Comparison of ENCODE assay signal across 11 cellular contexts in the genomic region with DNA sequence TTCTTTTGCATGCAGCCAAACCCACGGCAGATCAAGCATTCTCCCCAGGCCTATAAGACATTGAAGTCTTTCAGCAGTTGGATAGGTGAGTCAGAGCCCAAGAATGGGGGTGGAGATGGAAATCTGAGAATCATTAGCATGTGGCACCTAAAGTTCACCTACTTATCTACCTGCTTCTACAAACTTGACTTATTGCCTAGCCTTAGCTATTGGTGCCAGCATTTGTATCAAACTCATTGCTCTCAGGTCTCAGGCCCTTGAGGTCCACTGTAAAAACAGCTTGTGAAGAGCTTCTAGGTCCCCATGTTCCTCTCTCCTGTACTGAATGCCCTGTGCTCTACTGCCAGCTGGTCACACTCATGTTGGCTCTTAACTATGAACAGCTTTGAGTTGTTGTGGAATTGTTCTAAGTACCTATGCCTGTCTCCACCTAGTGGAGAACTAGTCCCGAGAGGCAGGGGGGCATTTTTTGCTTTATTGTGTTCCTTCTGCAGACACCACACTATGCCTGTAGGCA.
DNase-seq lines count a peak whose midpoint lies in the region; FAIRE-seq and TF ChIP-seq lines count a peak whose summit lies in the region.
"Had no signal": no experiment of that assay in that cellular context is flagged by ENCODE, and none has a peak within 500 bp of the region (broad histone marks: within the 10 kb centered on the region; RNA-seq: fewer than 3 reads in every experiment).

No MANE protein-coding gene starts in this region.

- 0 out of 2 replicates have a peak, but pooled peaks have one; percentile 19 for TF ChIP-seq CTCF in HEK293 (tag by site-specific recombination; IDR thresholded peaks at IDR 0.05)
- TF ChIP-seq CTCF in lower leg skin (IDR thresholded peaks at IDR 0.05): no peak

- intact Hi-C loops in lower leg skin (cut with DNase I; ENCODE audit: low total_unique reads): no loop called here
- intact Hi-C loops in activated T-helper 2 cell treated with anti-CD3 and anti-CD28 coated beads, Interferon-gamma antibody, Interleukin-2, Interleukin-4, amounts not matched to agents 10 μg/mL and 5 μg/mL and 100 μg/mL, durations not matched to agents 14 hours and 24 hours and 36 hours (cut with micrococcal nuclease): no loop called here

- 38 to 41% methylated on average over 2 of the region's 2 CpGs for WGBS in lower leg skin, 2 donors

- H3K36me3 Mint-ChIP-seq in activated T-helper 2 cell treated with anti-CD3 and anti-CD28 coated beads, Interferon-gamma antibody, Interleukin-2, Interleukin-4, amounts not matched to agents 10 μg/mL and 5 μg/mL and 100 μg/mL, durations not matched to agents 14 hours and 24 hours and 36 hours (ENCODE audit: low read depth): no peaks in the 10 kb centered on the region
- H3K36me3 Mint-ChIP-seq in activated T-cell treated with anti-CD3 and anti-CD28 coated beads, Interleukin-2, amount 50 U/mL, for 24 hours (ENCODE audit: low read depth): no peaks in the 10 kb centered on the region
- H3K36me3 Mint-ChIP-seq: naive thymus-derived CD8-positive, alpha-beta T cell had no signal

- FAIRE-seq in GM19239 (lab: Jason Lieb, UNC): no peak

- no peaks in the 10 kb centered on the region for H3K9me3 Mint-ChIP-seq in activated T-helper 2 cell treated with anti-CD3 and anti-CD28 coated beads, Interferon-gamma antibody, Interleukin-2, Interleukin-4, amounts not matched to agents 10 μg/mL and 5 μg/mL and 100 μg/mL, durations not matched to agents 14 hours and 24 hours and 36 hours
- no peaks in the 10 kb centered on the region for H3K9me3 Mint-ChIP-seq in activated T-cell treated with anti-CD3 and anti-CD28 coated beads, Interleukin-2, amount 50 U/mL, for 24 hours

- no peak overlapping the region for H3K27ac Mint-ChIP-seq in activated T-helper 2 cell treated with anti-CD3 and anti-CD28 coated beads, Interferon-gamma antibody, Interleukin-2, Interleukin-4, amounts not matched to agents 10 μg/mL and 5 μg/mL and 100 μg/mL, durations not matched to agents 14 hours and 24 hours and 36 hours
- no peak overlapping the region for H3K27ac Mint-ChIP-seq in activated T-cell treated with anti-CD3 and anti-CD28 coated beads, Interleukin-2, amount 50 U/mL, for 24 hours
- H3K27ac Mint-ChIP-seq: activated CD4-positive, alpha-beta T cell treated with anti-CD3 and anti-CD28 coated beads for 36 hours; naive thymus-derived CD8-positive, alpha-beta T cell had no signal

- peaks cover 4% of the 10 kb centered on the region for H3K27me3 Mint-ChIP-seq in activated T-helper 2 cell treated with anti-CD3 and anti-CD28 coated beads, Interferon-gamma antibody, Interleukin-2, Interleukin-4, amounts not matched to agents 10 μg/mL and 5 μg/mL and 100 μg/mL, durations not matched to agents 14 hours and 24 hours and 36 hours (ENCODE audit: low read depth)
- H3K27me3 Mint-ChIP-seq in activated T-cell treated with anti-CD3 and anti-CD28 coated beads, Interleukin-2, amount 50 U/mL, for 24 hours: no peaks in the 10 kb centered on the region

- no peaks in the 10 kb centered on the region for H3K4me1 Mint-ChIP-seq in activated T-helper 2 cell treated with anti-CD3 and anti-CD28 coated beads, Interferon-gamma antibody, Interleukin-2, Interleukin-4, amounts not matched to agents 10 μg/mL and 5 μg/mL and 100 μg/mL, durations not matched to agents 14 hours and 24 hours and 36 hours (ENCODE audit: low read depth)
- H3K4me1 Mint-ChIP-seq in activated T-cell treated with anti-CD3 and anti-CD28 coated beads, Interleukin-2, amount 50 U/mL, for 24 hours (ENCODE audit: low read depth): no peaks in the 10 kb centered on the region
- H3K4me1 Mint-ChIP-seq: activated CD4-positive, alpha-beta T cell treated with anti-CD3 and anti-CD28 coated beads for 36 hours; naive thymus-derived CD8-positive, alpha-beta T cell had no signal

- no peaks in the 10 kb centered on the region for H3K36me3 ChIP-seq in HEK293 (ENCODE audit: control insufficient read depth in 2 of 2, insufficient read depth in 1 of 2, low read length in 2 of 2)

- CTCF ChIA-PET in HEK293 (lab: Yijun Ruan, JAX): interaction anchor here (0.6 to 2.3 kb wide), 22 partner anchors 8 to 1346 kb away, joined by 3 to 24 read pairs (median 4); no protein-coding TSS in a partner anchor

- H3K27ac ChIP-seq in HEK293 (ENCODE audit: extremely low read depth, low read depth, low read length): no peak overlapping the region

- H3K4me3 Mint-ChIP-seq in activated T-helper 2 cell treated with anti-CD3 and anti-CD28 coated beads, Interferon-gamma antibody, Interleukin-2, Interleukin-4, amounts not matched to agents 10 μg/mL and 5 μg/mL and 100 μg/mL, durations not matched to agents 14 hours and 24 hours and 36 hours (ENCODE audit: low read depth): no peak overlapping the region
- H3K4me3 Mint-ChIP-seq in activated T-cell treated with anti-CD3 and anti-CD28 coated beads, Interleukin-2, amount 50 U/mL, for 24 hours: no peak overlapping the region
- H3K4me3 Mint-ChIP-seq: activated CD4-positive, alpha-beta T cell treated with anti-CD3 and anti-CD28 coated beads for 36 hours; naive thymus-derived CD8-positive, alpha-beta T cell had no signal

- TF ChIP-seq POLR2A in lower leg skin (IDR thresholded peaks at IDR 0.05): no peak

- H3K4me3 ChIP-seq in HEK293 (ENCODE audit: low read depth, low read length): no peak overlapping the region
- no peak overlapping the region for H3K4me3 ChIP-seq in lower leg skin (ENCODE audit: low read depth, poor library complexity, severe bottlenecking)

- H3K9me3 ChIP-seq in HEK293 (ENCODE audit: control insufficient read depth, insufficient read depth, low read depth, low read length): no peaks in the 10 kb centered on the region

- DNase-seq in DMS53 (lab: John Stamatoyannopoulos, UW): peak; percentile 75
- DNase-seq in RPMI8226: peak; percentile 11
- peak; percentile 63 for DNase-seq in islet precursor cell
- DNase-seq in lower leg skin (ENCODE audit: low spot score in 2 of 2): no peak
- no peak for DNase-seq in GM19239 (ENCODE audit: insufficient read length, low spot score)
- DNase-seq in activated T-helper 2 cell treated with anti-CD3 and anti-CD28 coated beads, Interferon-gamma antibody, Interleukin-2, Interleukin-4, amounts not matched to agents 10 μg/mL and 5 μg/mL and 100 μg/mL, durations not matched to agents 14 hours and 24 hours and 36 hours (ENCODE audit: low spot score): no peak
- DNase-seq in activated T-cell treated with anti-CD3 and anti-CD28 coated beads, Interleukin-2, amount 50 U/mL, for 24 hours: no peak
- DNase-seq: activated CD4-positive, alpha-beta T cell treated with anti-CD3 and anti-CD28 coated beads for 36 hours; naive thymus-derived CD8-positive, alpha-beta T cell; NCI-H1092 had no signal

- no peaks in the 10 kb centered on the region; the same call in 1 of the 2 replicates for H3K4me1 ChIP-seq in HEK293 (ENCODE audit: control insufficient read depth, insufficient read depth, low read length)

- POLR2A ChIA-PET in HEK293 (lab: Yijun Ruan, JAX): no interaction called here

TF ChIP-seq in HEK293, 187 proteins besides CTCF, POLR2A, EP300 and RAD21:
- no peak for TF ChIP-seq ZNF37A (tag by site-specific recombination; IDR thresholded peaks at IDR 0.05)
- TF ChIP-seq MEIS1 (CRISPR knock-in tag; IDR thresholded peaks at IDR 0.05; ENCODE audit: borderline replicate concordance): no peak
- TF ChIP-seq, protein P1, sequence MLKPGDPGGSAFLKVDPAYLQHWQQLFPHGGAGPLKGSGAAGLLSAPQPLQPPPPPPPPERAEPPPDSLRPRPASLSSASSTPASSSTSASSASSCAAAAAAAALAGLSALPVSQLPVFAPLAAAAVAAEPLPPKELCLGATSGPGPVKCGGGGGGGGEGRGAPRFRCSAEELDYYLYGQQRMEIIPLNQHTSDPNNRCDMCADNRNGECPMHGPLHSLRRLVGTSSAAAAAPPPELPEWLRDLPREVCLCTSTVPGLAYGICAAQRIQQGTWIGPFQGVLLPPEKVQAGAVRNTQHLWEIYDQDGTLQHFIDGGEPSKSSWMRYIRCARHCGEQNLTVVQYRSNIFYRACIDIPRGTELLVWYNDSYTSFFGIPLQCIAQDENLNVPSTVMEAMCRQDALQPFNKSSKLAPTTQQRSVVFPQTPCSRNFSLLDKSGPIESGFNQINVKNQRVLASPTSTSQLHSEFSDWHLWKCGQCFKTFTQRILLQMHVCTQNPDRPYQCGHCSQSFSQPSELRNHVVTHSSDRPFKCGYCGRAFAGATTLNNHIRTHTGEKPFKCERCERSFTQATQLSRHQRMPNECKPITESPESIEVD (tag by site-specific recombination; IDR thresholded peaks at IDR 0.05): no peak
- no peak for TF ChIP-seq ZNF529 (tag by site-specific recombination; IDR thresholded peaks at IDR 0.05; ENCODE audit: insufficient replicate concordance)
- TF ChIP-seq ZNF623 (tag by site-specific recombination; IDR thresholded peaks at IDR 0.05): no peak
- TF ChIP-seq, protein P2, sequence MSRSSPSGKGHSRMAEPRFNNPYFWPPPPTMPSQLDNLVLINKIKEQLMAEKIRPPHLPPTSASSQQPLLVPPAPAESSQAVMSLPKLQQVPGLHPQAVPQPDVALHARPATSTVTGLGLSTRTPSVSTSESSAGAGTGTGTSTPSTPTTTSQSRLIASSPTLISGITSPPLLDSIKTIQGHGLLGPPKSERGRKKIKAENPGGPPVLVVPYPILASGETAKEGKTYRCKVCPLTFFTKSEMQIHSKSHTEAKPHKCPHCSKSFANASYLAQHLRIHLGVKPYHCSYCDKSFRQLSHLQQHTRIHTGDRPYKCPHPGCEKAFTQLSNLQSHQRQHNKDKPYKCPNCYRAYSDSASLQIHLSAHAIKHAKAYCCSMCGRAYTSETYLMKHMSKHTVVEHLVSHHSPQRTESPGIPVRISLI (tag by site-specific recombination; IDR thresholded peaks at IDR 0.05): no peak
- no peak for TF ChIP-seq ZNF664 (tag by site-specific recombination; IDR thresholded peaks at IDR 0.05)
- TF ChIP-seq ZNF214 (tag by site-specific recombination; IDR thresholded peaks at IDR 0.05; ENCODE audit: borderline replicate concordance): no peak
- no peak for TF ChIP-seq ZNF677 (tag by site-specific recombination; IDR thresholded peaks at IDR 0.05)
- no peak for TF ChIP-seq ZXDB (tag by site-specific recombination; IDR thresholded peaks at IDR 0.05)

Comparison
In these comparisons a context has a peak if more than half of its experiments do, and no peak if none do; other contexts are left out.
1. DNase-seq: peak in DMS53 (single experiment), RPMI8226 (single experiment) and islet precursor cell (single experiment); none in lower leg skin (0 of 2), GM19239 (single experiment), activated T-helper 2 cell treated with anti-CD3 and anti-CD28 coated beads, Interferon-gamma antibody, Interleukin-2, Interleukin-4, amounts not matched to agents 10 μg/mL and 5 μg/mL and 100 μg/mL, durations not matched to agents 14 hours and 24 hours and 36 hours (single experiment) and activated T-cell treated with anti-CD3 and anti-CD28 coated beads, Interleukin-2, amount 50 U/mL, for 24 hours (single experiment).